ENCODE assay signal across 8 cellular contexts in the genomic region with DNA sequence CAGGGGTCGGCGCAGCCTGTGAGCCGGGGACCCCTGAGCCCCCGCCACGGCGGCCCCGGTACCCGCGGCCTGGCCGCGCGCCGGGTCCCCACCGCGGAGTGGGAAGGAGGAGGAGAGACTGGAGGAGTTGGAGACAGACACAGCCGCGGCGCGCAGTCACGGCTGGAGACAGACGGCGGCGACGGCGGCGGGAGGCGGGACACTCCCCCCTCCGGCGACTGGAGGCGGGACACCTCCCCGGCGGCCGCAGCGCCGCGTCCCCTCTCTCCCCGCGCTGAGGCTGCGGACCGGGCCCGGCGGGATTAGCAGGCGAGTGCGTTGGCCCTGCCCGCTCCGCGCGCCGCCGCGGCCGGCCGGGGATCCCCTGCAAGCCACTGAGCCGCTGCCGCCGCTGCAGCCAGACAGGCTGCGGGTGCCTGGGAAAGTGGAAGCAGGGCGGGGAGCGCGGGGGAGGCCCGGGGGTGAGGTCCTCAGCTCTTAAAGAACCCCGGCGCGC. TPM values are rescaled to one million over a fixed set of nuclear protein-coding genes. Genes with fewer than 3 reads are reported as not detected.
DNase-seq lines count a peak whose midpoint lies in the region; ATAC-seq and TF ChIP-seq lines count a peak whose summit lies in the region.

No MANE protein-coding gene starts in this region.

- DNase-seq in COLO668 (lab: John Stamatoyannopoulos, UW; ENCODE audit: unreplicated experiment) (peak; percentile 91), GM23248 (peak; percentile 34), Panc1 (ENCODE audit: low read depth, low spot score) (no peak), left cardiac atrium (peak; percentile 80), prostate gland (ENCODE audit: low spot score) (peak; percentile 46)
- peak; percentile 61 for DNase-seq in activated naive CD4-positive, alpha-beta T cell treated with anti-CD3 and anti-CD28 coated beads, Interleukin-2, amount 50 U/mL, for 16 hours

- H3K4me3 ChIP-seq in GM23248: peak overlapping the region; percentile 51
- peak overlapping the region; percentile 18 to 39; a peak in 3 of 4 replicates for H3K4me3 ChIP-seq in Panc1 (ENCODE audit: low read depth in 2 of 2, low read length in 2 of 2)
- peak overlapping the region; percentile 71 to 75 for H3K4me3 ChIP-seq in prostate gland

- POLR2A ChIA-PET in Panc1 (lab: Charles Lee): no interaction called here

- no peaks in the 10 kb centered on the region for H3K9me3 ChIP-seq in GM23248 (ENCODE audit: low read depth)
- H3K9me3 ChIP-seq in Panc1 (ENCODE audit: control insufficient read depth, insufficient read depth, low read depth, low read length): no peaks in the 10 kb centered on the region
- no peaks in the 10 kb centered on the region for H3K9me3 ChIP-seq in prostate gland

- no peaks in the 10 kb centered on the region for H3K9me2 ChIP-seq in GM23248 (ENCODE audit: insufficient read depth)

- in situ Hi-C loops in GM23248 (cut with MboI) (loop anchor here (10.0 kb wide), 1 partner anchor 307 kb away; no protein-coding TSS in a partner anchor), Panc1 (cut with HindIII; ENCODE audit: low pct_unique_long_range_greater_than_20kb, low sequenced_read_pairs) (no loop called here)

- H3K4me2 ChIP-seq in GM23248 (ENCODE audit: unreplicated experiment): peak overlapping the region; percentile 28

- no peaks in the 10 kb centered on the region for H4K20me1 ChIP-seq in GM23248 (ENCODE audit: insufficient read depth)

- BruUV-seq in Panc1 (replicated peaks; lab: Mats Ljungman, UMichigan): no TSS peak

- ATAC-seq in Panc1 (peak; percentile 76), left cardiac atrium (peak; percentile 46 to 51), HG03520 (IDR thresholded peaks at IDR 0.05; ENCODE audit: unreplicated experiment) (no peak), HG03039 (IDR thresholded peaks at IDR 0.05; ENCODE audit: unreplicated experiment) (no peak)

- H3K9ac ChIP-seq in GM23248: no peak overlapping the region

- 1% methylated on average over 22 to 50 of the region's 64 CpGs for WGBS in GM23248 (ENCODE audit: low coverage in 1 of 2, low lambda C conversion rate in 2 of 2, missing lambda C conversion rate in 2 of 2), 2 experiments
- 3% methylated on average over 23 of the region's 64 CpGs for WGBS in prostate gland

- H2AFZ ChIP-seq in GM23248: no peak overlapping the region

- TF ChIP-seq CTCF in Panc1 (IDR thresholded peaks at IDR 0.05) (peak; percentile 39; the same call in 1 of the 2 replicates), prostate gland (IDR thresholded peaks at IDR 0.05) (no peak)

- no peaks in the 10 kb centered on the region for H3K4me1 ChIP-seq in GM23248 (ENCODE audit: insufficient read depth)
- H3K4me1 ChIP-seq in Panc1 (ENCODE audit: control insufficient read depth, insufficient read depth, low read length): peaks cover under 1% of the 10 kb centered on the region
- peaks cover 13% of the 10 kb centered on the region for H3K4me1 ChIP-seq in prostate gland (replicated peaks)

- intact Hi-C loops in Panc1 (cut with micrococcal nuclease; ENCODE audit: unreplicated experiment): loop anchor here (5.0 to 10.0 kb wide), 2 partner anchors 63 to 315 kb away; no protein-coding TSS in a partner anchor
- intact Hi-C loops in left cardiac atrium (cut with DNase I): loop anchor here (2.0 to 5.0 kb wide), 5 partner anchors 65 to 415 kb away; no protein-coding TSS in a partner anchor
- intact Hi-C loops in prostate gland (cut with DNase I): loop anchor here (1.0 to 5.0 kb wide), 5 partner anchors 165 to 510 kb away; partner anchors contain the start of genes FAM210A and RNMT

- no peaks in the 10 kb centered on the region for H3K79me2 ChIP-seq in GM23248 (ENCODE audit: insufficient read depth)

- no peak for TF ChIP-seq POLR2A in prostate gland (IDR thresholded peaks at IDR 0.05)

- peaks cover 7% of the 10 kb centered on the region; the same call in 1 of the 2 replicates for H3F3A ChIP-seq in GM23248 (ENCODE audit: insufficient read depth)

- H3K27me3 ChIP-seq in GM23248 (replicated peaks; ENCODE audit: insufficient read depth): peaks cover 78% of the 10 kb centered on the region
- H3K27me3 ChIP-seq in Panc1 (ENCODE audit: control insufficient read depth, insufficient read depth, low read length): peaks cover 33% of the 10 kb centered on the region
- H3K27me3 ChIP-seq in prostate gland (replicated peaks; ENCODE audit: insufficient read depth): no peaks in the 10 kb centered on the region

- no peaks in the 10 kb centered on the region for H3K36me3 ChIP-seq in GM23248 (ENCODE audit: low read depth)
- no peaks in the 10 kb centered on the region for H3K36me3 ChIP-seq in Panc1 (ENCODE audit: control insufficient read depth, insufficient read depth, low read length)
- H3K36me3 ChIP-seq in prostate gland: no peaks in the 10 kb centered on the region

- H3K27ac ChIP-seq in GM23248 (no peak overlapping the region), Panc1 (ENCODE audit: low read length) (no peak overlapping the region), prostate gland (peak overlapping the region; percentile 69 to 72)

- CTCF ChIA-PET in Panc1 (lab: Charles Lee): no interaction called here

RNA-seq across cellular contexts. Expression of gene LDLRAD4, which starts 1.0 kb away (rescaled TPM):
- total RNA-seq in GM23248 (2014; rRNA removed; shearing (Covaris generic)): not detected in 2 replicates
- polyA plus RNA-seq in GM23248 (2016; fragmentation: Nextera tagmentation; extraction: Ambion mirVana): not detected in 2 replicates
- 0.28 TPM for total RNA-seq in Panc1 (2021; ENCODE audit: unreplicated experiment)
- 0.50 TPM for polyA plus RNA-seq in Panc1 (2012; ENCODE audit: insufficient read length)
- 10 to 100 TPM; 28.9 to 80.2 TPM for total RNA-seq in left cardiac atrium
- 100 to 1,000 TPM in 1 of 2 donors, 10 to 100 TPM in 1; 59.9 to 107 TPM for total RNA-seq in prostate gland

Comparison
In these comparisons a context has a peak if more than half of its experiments do, and no peak if none do; other contexts are left out.
1. H3K27ac ChIP-seq: peak in prostate gland (2 of 2); none in GM23248 (single experiment) and Panc1 (single experiment).
2. ATAC-seq: peak in Panc1 (single experiment) and left cardiac atrium (2 of 2); none in HG03520 (single experiment) and HG03039 (single experiment).
3. RNA of gene LDLRAD4, which starts 1.0 kb away (total RNA-seq): 59.9 to 107 TPM in prostate gland and 28.9 to 80.2 TPM in left cardiac atrium; 0.28 TPM in Panc1 (single experiment) and not detected in GM23248; every median in the first group is over 10 times any median in the second.
4. Peak in every context shown above with its lines, with median percentiles within 50 percentile points of each other: H3K4me3 ChIP-seq.